In the genomic region with DNA sequence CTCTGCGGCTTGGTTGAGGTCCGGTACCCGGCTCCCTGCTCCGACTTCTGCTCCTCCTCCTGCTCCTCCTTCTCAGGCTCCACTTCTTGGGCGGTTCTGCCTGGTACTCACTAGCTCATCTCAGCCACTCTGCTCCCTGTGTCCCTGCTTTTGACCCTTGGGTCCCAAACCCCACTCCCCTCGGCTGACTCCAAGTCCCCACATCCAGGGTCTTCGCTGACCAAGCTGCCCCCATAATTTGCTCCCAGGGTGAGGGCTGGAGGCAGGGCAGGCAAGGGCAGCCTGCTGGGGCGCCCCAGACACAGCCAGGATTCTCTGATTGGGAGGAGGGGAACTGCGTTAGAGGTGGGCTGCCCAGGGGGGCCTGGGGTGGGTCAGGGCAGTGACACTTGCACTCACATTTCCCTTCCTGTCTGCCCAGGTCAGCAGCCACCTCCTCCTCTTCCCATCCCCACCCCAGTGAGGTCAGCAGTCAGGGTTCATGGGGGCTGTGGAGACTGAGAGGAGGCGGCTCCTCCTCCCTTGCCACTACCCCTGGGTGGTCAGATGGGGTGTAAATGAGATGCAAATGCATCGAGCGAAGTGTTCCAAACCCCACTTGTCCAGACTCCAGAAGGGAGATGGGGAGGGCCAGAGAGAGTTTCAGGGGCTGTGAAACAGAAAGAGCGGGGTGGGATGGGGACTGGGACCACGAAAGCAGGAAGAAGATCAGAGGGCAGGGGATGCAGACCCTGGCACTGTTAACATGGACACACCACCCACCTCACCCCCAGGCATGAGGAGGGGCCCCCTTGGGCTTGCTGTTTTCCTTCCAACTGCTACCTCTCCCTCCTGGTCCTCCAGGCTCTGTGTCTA, we compare ENCODE assay signal across 13 cellular contexts. TPM values are rescaled to one million over a fixed set of nuclear protein-coding genes. Genes with fewer than 3 reads are reported as not detected.
DNase-seq lines count a peak whose midpoint lies in the region; ATAC-seq and TF ChIP-seq lines count a peak whose summit lies in the region.
"Had no signal": no experiment of that assay in that cellular context is flagged by ENCODE, and none has a peak within 500 bp of the region (broad histone marks: within the 10 kb centered on the region; RNA-seq: fewer than 3 reads in every experiment).

No MANE protein-coding gene starts in this region.

- peaks cover 63% of the 10 kb centered on the region for H3K27me3 Mint-ChIP-seq in WTC11 (ENCODE audit: low read depth)
- H3K27me3 Mint-ChIP-seq in activated CD8-positive, alpha-beta memory T cell treated with anti-CD3 and anti-CD28 coated beads, Interleukin-2, amount 10 ng/mL, durations not matched to agents 7 days and 5 days: peaks cover 58% of the 10 kb centered on the region

- peaks cover 21% of the 10 kb centered on the region for H3K4me1 ChIP-seq in iPS-20b (ENCODE audit: insufficient read depth, low read length)

- no peaks in the 10 kb centered on the region for H3K36me3 ChIP-seq in iPS-20b (ENCODE audit: insufficient read depth, low read depth, low read length)

- CTCF ChIA-PET in WTC11 (lab: Charles Lee): interaction anchor here (0.6 to 4.6 kb wide), 30 partner anchors 10 to 479 kb away, joined by 3 to 83 read pairs (median 4); a partner anchor contains a TSS
- CTCF ChIA-PET in activated CD8-positive, alpha-beta memory T cell treated with anti-CD3 and anti-CD28 coated beads, Interleukin-2, amount 10 ng/mL, durations not matched to agents 7 days and 5 days (lab: Charles Lee): interaction anchor here (0.6 to 5.6 kb wide), 14 partner anchors 10 to 920 kb away, joined by 3 to 60 read pairs (median 4); a partner anchor contains a TSS

- TF ChIP-seq CTCF in WTC11 (IDR thresholded peaks at IDR 0.05): no peak

- H3K27ac ChIP-seq in iPS-20b (ENCODE audit: low read length): no peak overlapping the region
- H3K27ac ChIP-seq: 22Rv1, KMS-11 had no signal

- POLR2A ChIA-PET in WTC11 (lab: Charles Lee): interaction anchor here (1.5 kb wide), 1 partner anchor 19 kb away, joined by 4 read pairs; a partner anchor contains a TSS

- H3K9me3 ChIP-seq in iPS-20b (ENCODE audit: insufficient read depth, low read depth, low read length): no peaks in the 10 kb centered on the region
- H3K9me3 ChIP-seq: mucosa of descending colon had no signal

- peaks cover 56% of the 10 kb centered on the region for H3K4me1 Mint-ChIP-seq in WTC11
- H3K4me1 Mint-ChIP-seq in stimulated activated effector memory CD8-positive, alpha-beta T cell treated with anti-CD3 and anti-CD28 coated beads, Interleukin-12 subunit alpha, Interleukin-12 subunit beta, amount 100 ng/mL, for 72 hours: peaks cover 70% of the 10 kb centered on the region
- H3K4me1 Mint-ChIP-seq in activated CD8-positive, alpha-beta memory T cell treated with anti-CD3 and anti-CD28 coated beads, Interleukin-2, amount 10 ng/mL, durations not matched to agents 7 days and 5 days: peaks cover 38% of the 10 kb centered on the region

- peak overlapping the region; percentile 51; the same call in 1 of the 2 replicates for H3K4me3 ChIP-seq in iPS-20b (ENCODE audit: low read length)
- H3K4me3 ChIP-seq: GM12878, mucosa of descending colon had no signal

- ATAC-seq in WTC11: 0 out of 2 replicates have a peak, but pooled peaks have one; percentile 1
- no peak for ATAC-seq in stimulated activated effector memory CD8-positive, alpha-beta T cell treated with anti-CD3 and anti-CD28 coated beads, Interleukin-12 subunit alpha, Interleukin-12 subunit beta, amount 100 ng/mL, for 72 hours
- no peak for ATAC-seq in activated CD8-positive, alpha-beta memory T cell treated with anti-CD3 and anti-CD28 coated beads, Interleukin-2, amount 10 ng/mL, durations not matched to agents 7 days and 5 days
- ATAC-seq: PC-3 had no signal

- H3K4me3 Mint-ChIP-seq in WTC11: peak overlapping the region; percentile 70
- peak overlapping the region; percentile 83 for H3K4me3 Mint-ChIP-seq in stimulated activated effector memory CD8-positive, alpha-beta T cell treated with anti-CD3 and anti-CD28 coated beads, Interleukin-12 subunit alpha, Interleukin-12 subunit beta, amount 100 ng/mL, for 72 hours
- H3K4me3 Mint-ChIP-seq in activated CD8-positive, alpha-beta memory T cell treated with anti-CD3 and anti-CD28 coated beads, Interleukin-2, amount 10 ng/mL, durations not matched to agents 7 days and 5 days: no peak overlapping the region

- no peak overlapping the region for H3K9ac ChIP-seq in iPS-20b (ENCODE audit: low read depth, low read length)
- H3K9ac ChIP-seq: KMS-11 had no signal

- DNase-seq in DMS 273 (lab: John Stamatoyannopoulos, UW; ENCODE audit: unreplicated experiment) (peak; percentile 63), DMS 273 treated with DMSO at 0.1 percent for 48 hours (lab: John Stamatoyannopoulos, UW) (no peak), WTC11 (ENCODE audit: low spot score) (no peak), anterior cingulate cortex (lab: John Stamatoyannopoulos, UW) (no peak)
- DNase-seq in stimulated activated effector memory CD8-positive, alpha-beta T cell treated with anti-CD3 and anti-CD28 coated beads, Interleukin-12 subunit alpha, Interleukin-12 subunit beta, amount 100 ng/mL, for 72 hours (ENCODE audit: low spot score in 2 of 2): no peak
- DNase-seq in activated CD8-positive, alpha-beta memory T cell treated with anti-CD3 and anti-CD28 coated beads, Interleukin-2, amount 10 ng/mL, durations not matched to agents 7 days and 5 days: no peak
- DNase-seq in stimulated activated CD4-positive, alpha-beta T cell treated with anti-CD3 and anti-CD28 coated beads, Interleukin-12 subunit alpha, Interleukin-12 subunit beta, amount 100 ng/mL, for 4 hours: no peak

- no peak overlapping the region for H3K27ac Mint-ChIP-seq in WTC11
- no peak overlapping the region for H3K27ac Mint-ChIP-seq in stimulated activated effector memory CD8-positive, alpha-beta T cell treated with anti-CD3 and anti-CD28 coated beads, Interleukin-12 subunit alpha, Interleukin-12 subunit beta, amount 100 ng/mL, for 72 hours
- H3K27ac Mint-ChIP-seq in activated CD8-positive, alpha-beta memory T cell treated with anti-CD3 and anti-CD28 coated beads, Interleukin-2, amount 10 ng/mL, durations not matched to agents 7 days and 5 days: no peak overlapping the region

- H3K9me3 Mint-ChIP-seq in WTC11: no peaks in the 10 kb centered on the region
- H3K9me3 Mint-ChIP-seq in stimulated activated effector memory CD8-positive, alpha-beta T cell treated with anti-CD3 and anti-CD28 coated beads, Interleukin-12 subunit alpha, Interleukin-12 subunit beta, amount 100 ng/mL, for 72 hours: no peaks in the 10 kb centered on the region
- H3K9me3 Mint-ChIP-seq in activated CD8-positive, alpha-beta memory T cell treated with anti-CD3 and anti-CD28 coated beads, Interleukin-2, amount 10 ng/mL, durations not matched to agents 7 days and 5 days (ENCODE audit: low read depth): no peaks in the 10 kb centered on the region

- H3K36me3 Mint-ChIP-seq in WTC11: no peaks in the 10 kb centered on the region
- peaks cover 7% of the 10 kb centered on the region for H3K36me3 Mint-ChIP-seq in stimulated activated effector memory CD8-positive, alpha-beta T cell treated with anti-CD3 and anti-CD28 coated beads, Interleukin-12 subunit alpha, Interleukin-12 subunit beta, amount 100 ng/mL, for 72 hours
- H3K36me3 Mint-ChIP-seq in activated CD8-positive, alpha-beta memory T cell treated with anti-CD3 and anti-CD28 coated beads, Interleukin-2, amount 10 ng/mL, durations not matched to agents 7 days and 5 days: no peaks in the 10 kb centered on the region

- peaks cover 85% of the 10 kb centered on the region for H3K27me3 ChIP-seq in iPS-20b (ENCODE audit: insufficient read depth, low read length)

TF ChIP-seq in WTC11, 78 proteins besides CTCF, POLR2A, EP300 and RAD21:
- TF ChIP-seq, protein P1, sequence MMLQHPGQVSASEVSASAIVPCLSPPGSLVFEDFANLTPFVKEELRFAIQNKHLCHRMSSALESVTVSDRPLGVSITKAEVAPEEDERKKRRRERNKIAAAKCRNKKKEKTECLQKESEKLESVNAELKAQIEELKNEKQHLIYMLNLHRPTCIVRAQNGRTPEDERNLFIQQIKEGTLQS (CRISPR knock-in tag; conservative IDR thresholded peaks at IDR 0.05): no peak

RNA-seq across cellular contexts. Expression of a gene that starts 2.1 kb away (rescaled TPM):
- total RNA-seq in WTC11 (2021): 5.8 to 9.0 TPM (median 5.9 TPM) in 3 replicates
- total RNA-seq in activated CD8-positive, alpha-beta memory T cell treated with anti-CD3 and anti-CD28 coated beads, Interleukin-2, amount 10 ng/mL, durations not matched to agents 7 days and 5 days: 1 to 10 TPM; 1.0 to 2.5 TPM

RNA-seq across cellular contexts. Expression of a gene that starts 14.1 kb away (rescaled TPM):
- total RNA-seq in WTC11 (2021): 25.0 to 30.7 TPM (median 26.3 TPM) in 3 replicates
- 10 to 100 TPM; 46.1 to 46.8 TPM for total RNA-seq in activated CD8-positive, alpha-beta memory T cell treated with anti-CD3 and anti-CD28 coated beads, Interleukin-2, amount 10 ng/mL, durations not matched to agents 7 days and 5 days

RNA-seq across cellular contexts. Expression of a gene that starts 19.4 kb away (rescaled TPM):
- total RNA-seq in WTC11 (2021): 41.3 to 43.7 TPM (median 43.5 TPM) in 3 replicates
- 10 to 100 TPM; 37.8 to 47.3 TPM for total RNA-seq in activated CD8-positive, alpha-beta memory T cell treated with anti-CD3 and anti-CD28 coated beads, Interleukin-2, amount 10 ng/mL, durations not matched to agents 7 days and 5 days

RNA-seq across cellular contexts. Expression of a gene that starts 36.1 kb away (rescaled TPM):
- total RNA-seq in WTC11 (2021): 0.87 TPM in 1 of 3 replicates, not detected in the others
- total RNA-seq in activated CD8-positive, alpha-beta memory T cell treated with anti-CD3 and anti-CD28 coated beads, Interleukin-2, amount 10 ng/mL, durations not matched to agents 7 days and 5 days: not detected
- total RNA-seq: mucosa of descending colon, PC-3 had no signal

RNA-seq across cellular contexts. Expression of a gene that starts 59.3 kb away (rescaled TPM):
- total RNA-seq in WTC11 (2021): not detected in 3 replicates
- total RNA-seq in activated CD8-positive, alpha-beta memory T cell treated with anti-CD3 and anti-CD28 coated beads, Interleukin-2, amount 10 ng/mL, durations not matched to agents 7 days and 5 days: not detected
- total RNA-seq: GM12878, mucosa of descending colon, PC-3 had no signal
